ENCODE assay signal across 37 cellular contexts in genomic region chr16:58325941-58326340, GRCh38. TPM values are rescaled to one million over a fixed set of nuclear protein-coding genes. Genes with fewer than 3 reads are reported as not detected.
"Had no signal": no experiment of that assay in that cellular context is flagged by ENCODE, and none has a peak within 500 bp of the region (broad histone marks: within the 10 kb centered on the region; RNA-seq: fewer than 3 reads in every experiment).

No MANE protein-coding gene starts in this region.

- DNase-seq: activated B cell treated with CpG ODN at 0.5 μM for 24 hours; activated CD4-positive, alpha-beta T cell treated with anti-CD3 and anti-CD28 coated beads for 48 hours; activated CD4-positive, alpha-beta T cell treated with anti-CD3 and anti-CD28 coated beads, Interleukin-2, amount 50 U/mL, for 1 hour; activated CD4-positive, alpha-beta T cell treated with anti-CD3 and anti-CD28 coated beads, Interleukin-2, amount 50 U/mL, for 48 hours; activated CD8-positive, alpha-beta memory T cell treated with anti-CD3 and anti-CD28 coated beads for 24 hours; activated CD8-positive, alpha-beta T cell treated with anti-CD3 and anti-CD28 coated beads for 36 hours; activated effector memory CD4-positive, alpha-beta T cell treated with anti-CD3 and anti-CD28 coated beads, Interleukin-2, amount 50 U/mL, for 16 hours; activated naive CD4-positive, alpha-beta T cell treated with anti-CD3 and anti-CD28 coated beads for 36 hours; activated naive CD8-positive, alpha-beta T cell treated with anti-CD3 and anti-CD28 coated beads for 36 hours; activated naive CD8-positive, alpha-beta T cell treated with anti-CD3 and anti-CD28 coated beads, Interleukin-2, amount 50 U/mL, for 24 hours; activated T-cell treated with anti-CD3 and anti-CD28 coated beads, Interleukin-2, amount 50 U/mL, for 4 hours; adrenal gland; amygdala; aorta; body of pancreas; central memory CD4-positive, alpha-beta T cell; cerebellar nuclear complex; colonic mucosa; effector CD8-positive, alpha-beta T cell; esophagus squamous epithelium; foreskin melanocyte; T-helper 1 cell; T-helper 17 cell; T1000; WERI-Rb-1 had no signal

- H3K4me3 ChIP-seq: adrenal gland, body of pancreas, colonic mucosa, esophagus squamous epithelium, gastroesophageal sphincter had no signal

- H3K36me3 Mint-ChIP-seq: activated naive CD4-positive, alpha-beta T cell treated with anti-CD3 and anti-CD28 coated beads, Interleukin-2, amount 50 U/mL, for 24 hours; activated naive CD8-positive, alpha-beta T cell treated with anti-CD3 and anti-CD28 coated beads for 36 hours had no signal

- H3K9me3 Mint-ChIP-seq: activated B cell treated with CpG ODN at 0.5 μM for 24 hours; activated CD8-positive, alpha-beta T cell treated with anti-CD3 and anti-CD28 coated beads for 36 hours; activated naive CD4-positive, alpha-beta T cell treated with anti-CD3 and anti-CD28 coated beads for 36 hours; activated naive CD4-positive, alpha-beta T cell treated with anti-CD3 and anti-CD28 coated beads, Interleukin-2, amount 50 U/mL, for 24 hours; activated naive CD8-positive, alpha-beta T cell treated with anti-CD3 and anti-CD28 coated beads for 36 hours; activated naive CD8-positive, alpha-beta T cell treated with anti-CD3 and anti-CD28 coated beads, Interleukin-2, amount 50 U/mL, for 24 hours; activated T-cell treated with anti-CD3 and anti-CD28 coated beads, Interleukin-2, amount 50 U/mL, for 4 hours; activated T-helper 1 cell treated with anti-CD3 and anti-CD28 coated beads, Interleukin-12 subunit alpha, Interleukin-12 subunit beta, Interleukin-2, Interleukin-4 antibody, amounts not matched to agents 30 ng/mL and 10 ng/mL and 1 ng/mL, durations not matched to agents 14 hours and 24 hours and 36 hours; activated T-helper 2 cell treated with anti-CD3 and anti-CD28 coated beads, Interferon-gamma antibody, Interleukin-2, Interleukin-4, amounts not matched to agents 10 μg/mL and 5 μg/mL and 100 μg/mL, durations not matched to agents 14 hours and 24 hours and 36 hours; T-helper 2 cell treated with Interferon-gamma antibody and Interleukin-4, amounts not matched to agents 5 μg/mL and 100 μg/mL, for 36 hours had no signal

- H3K4me1 ChIP-seq: adrenal gland, body of pancreas, colonic mucosa, gastroesophageal sphincter had no signal

- H3K27ac ChIP-seq: adrenal gland, body of pancreas, colonic mucosa, epithelial cell of prostate, esophagus squamous epithelium, gastroesophageal sphincter, WERI-Rb-1 had no signal

- ATAC-seq: activated CD4-positive, CD25-positive, alpha-beta regulatory T cell treated with anti-CD3 and anti-CD28 coated beads, Interleukin-2, amount 50 U/mL, for 24 hours; activated CD8-positive, alpha-beta T cell treated with anti-CD3 and anti-CD28 coated beads for 36 hours; activated naive CD8-positive, alpha-beta T cell treated with anti-CD3 and anti-CD28 coated beads, Interleukin-2, amount 50 U/mL, for 24 hours; activated T-cell treated with anti-CD3 and anti-CD28 coated beads, Interleukin-2, amount 50 U/mL, for 4 hours; body of pancreas; gastroesophageal sphincter; T-helper 17 cell had no signal

- H3K27me3 ChIP-seq: adrenal gland, body of pancreas, colonic mucosa had no signal

- H3K27ac Mint-ChIP-seq: activated B cell treated with CpG ODN at 0.5 μM for 24 hours; activated CD8-positive, alpha-beta T cell treated with anti-CD3 and anti-CD28 coated beads for 36 hours; activated naive CD4-positive, alpha-beta T cell treated with anti-CD3 and anti-CD28 coated beads for 36 hours; activated naive CD4-positive, alpha-beta T cell treated with anti-CD3 and anti-CD28 coated beads, Interleukin-2, amount 50 U/mL, for 24 hours; activated naive CD8-positive, alpha-beta T cell treated with anti-CD3 and anti-CD28 coated beads for 36 hours; activated naive CD8-positive, alpha-beta T cell treated with anti-CD3 and anti-CD28 coated beads, Interleukin-2, amount 50 U/mL, for 24 hours; activated T-helper 1 cell treated with anti-CD3 and anti-CD28 coated beads, Interleukin-12 subunit alpha, Interleukin-12 subunit beta, Interleukin-2, Interleukin-4 antibody, amounts not matched to agents 30 ng/mL and 10 ng/mL and 1 ng/mL, durations not matched to agents 14 hours and 24 hours and 36 hours; activated T-helper 2 cell treated with anti-CD3 and anti-CD28 coated beads, Interferon-gamma antibody, Interleukin-2, Interleukin-4, amounts not matched to agents 10 μg/mL and 5 μg/mL and 100 μg/mL, durations not matched to agents 14 hours and 24 hours and 36 hours; T-helper 17 cell; T-helper 2 cell treated with Interferon-gamma antibody and Interleukin-4, amounts not matched to agents 5 μg/mL and 100 μg/mL, for 36 hours had no signal

- H3K4me1 Mint-ChIP-seq: activated B cell treated with CpG ODN at 0.5 μM for 24 hours; activated naive CD4-positive, alpha-beta T cell treated with anti-CD3 and anti-CD28 coated beads, Interleukin-2, amount 50 U/mL, for 24 hours; activated naive CD8-positive, alpha-beta T cell treated with anti-CD3 and anti-CD28 coated beads for 36 hours had no signal

- H3K9me3 ChIP-seq: adrenal gland, body of pancreas, colonic mucosa, esophagus squamous epithelium, gastroesophageal sphincter had no signal

- H3K36me3 ChIP-seq: adrenal gland, colonic mucosa, esophagus squamous epithelium, gastroesophageal sphincter, WERI-Rb-1 had no signal

- H3K4me3 Mint-ChIP-seq: activated B cell treated with CpG ODN at 0.5 μM for 24 hours; activated CD8-positive, alpha-beta T cell treated with anti-CD3 and anti-CD28 coated beads for 36 hours; activated naive CD4-positive, alpha-beta T cell treated with anti-CD3 and anti-CD28 coated beads for 36 hours; activated naive CD4-positive, alpha-beta T cell treated with anti-CD3 and anti-CD28 coated beads, Interleukin-2, amount 50 U/mL, for 24 hours; activated naive CD8-positive, alpha-beta T cell treated with anti-CD3 and anti-CD28 coated beads for 36 hours; activated naive CD8-positive, alpha-beta T cell treated with anti-CD3 and anti-CD28 coated beads, Interleukin-2, amount 50 U/mL, for 24 hours; activated T-cell treated with anti-CD3 and anti-CD28 coated beads, Interleukin-2, amount 50 U/mL, for 4 hours; activated T-helper 1 cell treated with anti-CD3 and anti-CD28 coated beads, Interleukin-12 subunit alpha, Interleukin-12 subunit beta, Interleukin-2, Interleukin-4 antibody, amounts not matched to agents 30 ng/mL and 10 ng/mL and 1 ng/mL, durations not matched to agents 14 hours and 24 hours and 36 hours; T-helper 17 cell; T-helper 2 cell treated with Interferon-gamma antibody and Interleukin-4, amounts not matched to agents 5 μg/mL and 100 μg/mL, for 36 hours had no signal

RNA-seq across cellular contexts. Expression of gene PRSS54, which starts 31.1 kb away (rescaled TPM):
- total RNA-seq: activated B cell treated with CpG ODN at 0.5 μM for 24 hours; activated CD8-positive, alpha-beta T cell treated with anti-CD3 and anti-CD28 coated beads for 36 hours; activated naive CD4-positive, alpha-beta T cell treated with anti-CD3 and anti-CD28 coated beads for 36 hours; activated naive CD8-positive, alpha-beta T cell treated with anti-CD3 and anti-CD28 coated beads for 36 hours; activated T-cell treated with anti-CD3 and anti-CD28 coated beads, Interleukin-2, amount 50 U/mL, for 4 hours; activated T-helper 1 cell treated with anti-CD3 and anti-CD28 coated beads, Interleukin-12 subunit alpha, Interleukin-12 subunit beta, Interleukin-2, Interleukin-4 antibody, amounts not matched to agents 30 ng/mL and 10 ng/mL and 1 ng/mL, durations not matched to agents 14 hours and 24 hours and 36 hours; activated T-helper 2 cell treated with anti-CD3 and anti-CD28 coated beads, Interferon-gamma antibody, Interleukin-2, Interleukin-4, amounts not matched to agents 10 μg/mL and 5 μg/mL and 100 μg/mL, durations not matched to agents 14 hours and 24 hours and 36 hours; adrenal gland; aorta; body of pancreas; colonic mucosa; dermis microvascular lymphatic vessel endothelial cell; endothelial cell of umbilical vein; esophagus squamous epithelium; fibroblast of lung; fibroblast of villous mesenchyme; gastroesophageal sphincter; glomerular endothelial cell; T-helper 17 cell had no signal
